23 cellular contexts compared by ENCODE assay signal in the genomic region with DNA sequence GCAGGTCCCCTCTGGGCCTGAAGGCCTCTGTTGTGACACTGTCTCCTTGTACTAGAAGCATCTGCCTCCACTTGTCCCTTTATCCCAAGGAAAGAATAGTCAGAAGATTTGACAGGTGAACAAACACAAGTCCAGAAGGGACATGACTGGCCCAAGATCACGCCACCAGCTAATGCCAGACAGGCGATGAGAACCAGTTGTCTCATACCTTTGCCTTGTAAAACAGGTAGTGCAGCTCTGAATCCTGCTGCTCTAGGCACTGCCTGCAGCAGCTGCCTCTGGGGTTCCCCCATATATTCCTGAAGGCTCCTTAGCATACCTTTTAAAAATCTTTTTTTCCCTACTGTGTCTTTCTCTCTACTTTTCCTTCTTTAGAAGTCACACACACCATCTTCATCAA.
"Had no signal": no experiment of that assay in that cellular context is flagged by ENCODE, and none has a peak within 500 bp of the region (broad histone marks: within the 10 kb centered on the region; RNA-seq: fewer than 3 reads in every experiment).

No MANE protein-coding gene starts in this region.

- H3K4me1 Mint-ChIP-seq: nephron progenitor cell had no signal

- H3K27me3 Mint-ChIP-seq: dendritic cell treated with granulocyte-macrophage colony-stimulating factor and Interleukin-4, amounts not matched to agents 40 ng/mL and 50 ng/mL, for 4 days; naive thymus-derived CD8-positive, alpha-beta T cell; stimulated activated naive B cell treated with anti-CD40 and anti-IgM and Interleukin-4, amounts not matched to agents 10 μg/mL and 1 μg/mL and 100 μg/mL, for 72 hours; stimulated activated naive CD8-positive, alpha-beta T cell treated with anti-CD3 and anti-CD28 coated beads, Interleukin-15, Interleukin-2, amounts not matched to agents 100 ng/mL and 50 ng/mL, for 24 hours had no signal

- H3K9me3 ChIP-seq: colonic mucosa, left lung, psoas muscle, sigmoid colon, thoracic aorta, tibial nerve, upper lobe of right lung, uterus had no signal

- H3K27ac ChIP-seq: colonic mucosa, left lung, psoas muscle, sigmoid colon, thoracic aorta, tibial nerve, upper lobe of right lung, uterus had no signal

- H3K4me3 Mint-ChIP-seq: dendritic cell treated with granulocyte-macrophage colony-stimulating factor and Interleukin-4, amounts not matched to agents 40 ng/mL and 50 ng/mL, for 4 days; endodermal cell; naive thymus-derived CD8-positive, alpha-beta T cell; nephron progenitor cell; stimulated activated naive B cell treated with anti-CD40 and anti-IgM and Interleukin-4, amounts not matched to agents 10 μg/mL and 1 μg/mL and 100 μg/mL, for 72 hours; stimulated activated naive CD8-positive, alpha-beta T cell treated with anti-CD3 and anti-CD28 coated beads, Interleukin-15, Interleukin-2, amounts not matched to agents 100 ng/mL and 50 ng/mL, for 24 hours had no signal

- ATAC-seq: left cardiac atrium; left lung; naive thymus-derived CD8-positive, alpha-beta T cell; psoas muscle; right cardiac atrium; stimulated activated naive B cell treated with anti-CD40 and anti-IgM and Interleukin-4, amounts not matched to agents 10 μg/mL and 1 μg/mL and 100 μg/mL, for 72 hours; upper lobe of right lung had no signal

- H3K36me3 ChIP-seq: colonic mucosa, uterus had no signal

- H3K4me1 ChIP-seq: colonic mucosa, left lung, psoas muscle, sigmoid colon, tibial nerve, upper lobe of right lung, uterus had no signal

- H3K4me3 ChIP-seq: colonic mucosa, left lung, psoas muscle, sigmoid colon, thoracic aorta, tibial nerve, upper lobe of right lung, uterus had no signal

- H3K27me3 ChIP-seq: colonic mucosa, left lung, sigmoid colon, tibial nerve, upper lobe of right lung, uterus had no signal

- H3K9me3 Mint-ChIP-seq: dendritic cell treated with granulocyte-macrophage colony-stimulating factor and Interleukin-4, amounts not matched to agents 40 ng/mL and 50 ng/mL, for 4 days; endodermal cell; naive thymus-derived CD8-positive, alpha-beta T cell; nephron progenitor cell; stimulated activated naive B cell treated with anti-CD40 and anti-IgM and Interleukin-4, amounts not matched to agents 10 μg/mL and 1 μg/mL and 100 μg/mL, for 72 hours; stimulated activated naive CD8-positive, alpha-beta T cell treated with anti-CD3 and anti-CD28 coated beads, Interleukin-15, Interleukin-2, amounts not matched to agents 100 ng/mL and 50 ng/mL, for 24 hours had no signal

- DNase-seq: colonic mucosa; effector CD8-positive, alpha-beta T cell; endodermal cell; erythroblast; left cardiac atrium; left lung; mesendoderm; midbrain; naive thymus-derived CD8-positive, alpha-beta T cell; nephron progenitor cell; nucleus accumbens; psoas muscle; right cardiac atrium; sigmoid colon; stimulated activated CD4-positive, alpha-beta T cell treated with anti-CD3 and anti-CD28 coated beads, Interleukin-2, amount 100 ng/mL, for 24 hours; stimulated activated CD4-positive, alpha-beta T cell treated with anti-CD3 and anti-CD28 coated beads, Interleukin-4, amount 100 ng/mL, for 24 hours; stimulated activated naive B cell treated with anti-CD40 and anti-IgM and Interleukin-4, amounts not matched to agents 10 μg/mL and 1 μg/mL and 100 μg/mL, for 72 hours; upper lobe of right lung; uterus had no signal

- H3K27ac Mint-ChIP-seq: dendritic cell treated with granulocyte-macrophage colony-stimulating factor and Interleukin-4, amounts not matched to agents 40 ng/mL and 50 ng/mL, for 4 days; nephron progenitor cell; stimulated activated naive B cell treated with anti-CD40 and anti-IgM and Interleukin-4, amounts not matched to agents 10 μg/mL and 1 μg/mL and 100 μg/mL, for 72 hours; stimulated activated naive CD8-positive, alpha-beta T cell treated with anti-CD3 and anti-CD28 coated beads, Interleukin-15, Interleukin-2, amounts not matched to agents 100 ng/mL and 50 ng/mL, for 24 hours had no signal
